In the genomic region with DNA sequence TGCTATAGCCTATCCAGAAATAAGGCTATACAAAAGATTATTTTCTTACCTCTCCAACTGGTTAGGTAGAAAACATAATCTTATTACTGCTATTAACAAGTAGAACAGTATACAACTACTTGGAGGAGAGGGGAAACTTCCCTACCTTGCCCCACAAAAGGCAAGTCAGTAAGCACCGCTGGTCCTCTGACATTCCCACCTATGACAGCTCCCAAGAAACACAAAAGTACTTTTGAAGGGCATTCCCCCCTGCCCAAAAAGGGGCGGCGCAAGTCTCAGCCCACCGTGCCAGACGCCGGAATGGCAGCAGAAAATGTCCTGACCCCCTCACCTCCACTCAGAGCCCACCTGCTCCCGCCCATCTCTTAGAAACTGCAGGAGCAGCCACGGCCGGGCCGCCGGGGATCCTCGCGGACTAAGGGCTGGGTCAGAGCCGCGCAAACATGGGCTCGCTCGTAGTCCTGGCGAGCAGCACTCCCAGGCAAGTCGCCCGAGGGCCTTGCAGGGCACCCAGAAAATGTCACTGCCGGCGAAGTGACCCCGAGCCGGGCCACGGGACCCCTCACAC, we compare ENCODE assay signal across 2 cellular contexts.
TF ChIP-seq lines count a peak whose summit lies in the region.

No MANE protein-coding gene starts in this region.

TF ChIP-seq in GM12891, 5 proteins besides CTCF, POLR2A, EP300 and RAD21 (continued from another document):
- TF ChIP-seq PAX5 (IDR thresholded peaks at IDR 0.05; ENCODE audit: insufficient read depth, low read length, severe bottlenecking) (no peak), TAF1 (IDR thresholded peaks at IDR 0.05; ENCODE audit: low read depth, low read length) (no peak), POU2F2 (IDR thresholded peaks at IDR 0.05; ENCODE audit: low read depth, low read length) (no peak)

TF ChIP-seq in GM12878, 131 proteins besides CTCF, POLR2A, EP300 and RAD21:
- TF ChIP-seq, protein P1, sequence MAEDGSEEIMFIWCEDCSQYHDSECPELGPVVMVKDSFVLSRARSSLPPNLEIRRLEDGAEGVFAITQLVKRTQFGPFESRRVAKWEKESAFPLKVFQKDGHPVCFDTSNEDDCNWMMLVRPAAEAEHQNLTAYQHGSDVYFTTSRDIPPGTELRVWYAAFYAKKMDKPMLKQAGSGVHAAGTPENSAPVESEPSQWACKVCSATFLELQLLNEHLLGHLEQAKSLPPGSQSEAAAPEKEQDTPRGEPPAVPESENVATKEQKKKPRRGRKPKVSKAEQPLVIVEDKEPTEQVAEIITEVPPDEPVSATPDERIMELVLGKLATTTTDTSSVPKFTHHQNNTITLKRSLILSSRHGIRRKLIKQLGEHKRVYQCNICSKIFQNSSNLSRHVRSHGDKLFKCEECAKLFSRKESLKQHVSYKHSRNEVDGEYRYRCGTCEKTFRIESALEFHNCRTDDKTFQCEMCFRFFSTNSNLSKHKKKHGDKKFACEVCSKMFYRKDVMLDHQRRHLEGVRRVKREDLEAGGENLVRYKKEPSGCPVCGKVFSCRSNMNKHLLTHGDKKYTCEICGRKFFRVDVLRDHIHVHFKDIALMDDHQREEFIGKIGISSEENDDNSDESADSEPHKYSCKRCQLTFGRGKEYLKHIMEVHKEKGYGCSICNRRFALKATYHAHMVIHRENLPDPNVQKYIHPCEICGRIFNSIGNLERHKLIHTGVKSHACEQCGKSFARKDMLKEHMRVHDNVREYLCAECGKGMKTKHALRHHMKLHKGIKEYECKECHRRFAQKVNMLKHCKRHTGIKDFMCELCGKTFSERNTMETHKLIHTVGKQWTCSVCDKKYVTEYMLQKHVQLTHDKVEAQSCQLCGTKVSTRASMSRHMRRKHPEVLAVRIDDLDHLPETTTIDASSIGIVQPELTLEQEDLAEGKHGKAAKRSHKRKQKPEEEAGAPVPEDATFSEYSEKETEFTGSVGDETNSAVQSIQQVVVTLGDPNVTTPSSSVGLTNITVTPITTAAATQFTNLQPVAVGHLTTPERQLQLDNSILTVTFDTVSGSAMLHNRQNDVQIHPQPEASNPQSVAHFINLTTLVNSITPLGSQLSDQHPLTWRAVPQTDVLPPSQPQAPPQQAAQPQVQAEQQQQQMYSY (CRISPR knock-in tag; IDR thresholded peaks at IDR 0.05): no peak
- 0 out of 2 replicates have a peak, but pooled peaks have one; percentile 57 for TF ChIP-seq GATAD2B (conservative IDR thresholded peaks at IDR 0.05; ENCODE audit: low read depth)
- 0 out of 2 replicates have a peak, but pooled peaks have one; percentile 49 for TF ChIP-seq LARP7 (IDR thresholded peaks at IDR 0.05)
- no peak for TF ChIP-seq KLF5 (IDR thresholded peaks at IDR 0.05; ENCODE audit: partially characterized antibody)
- TF ChIP-seq SREBF2 (IDR thresholded peaks at IDR 0.05; ENCODE audit: low read length): no peak
- no peak for TF ChIP-seq ZBED1 (IDR thresholded peaks at IDR 0.05; ENCODE audit: borderline replicate concordance)
- no peak for TF ChIP-seq ZSCAN29 (IDR thresholded peaks at IDR 0.05)
TF ChIP-seq in GM12878: peak in this region for 2.
